ENCODE assay signal across 1 cellular context in genomic region chr5:91840412-91840811, GRCh38.
TF ChIP-seq lines count a peak whose summit lies in the region.

No MANE protein-coding gene starts in this region.

TF ChIP-seq in WTC11, 78 proteins besides CTCF, POLR2A, EP300 and RAD21 (continued from another document):
- no peak for TF ChIP-seq PRDM15 (CRISPR knock-in tag; IDR thresholded peaks at IDR 0.05)
- TF ChIP-seq JAZF1 (CRISPR knock-in tag; IDR thresholded peaks at IDR 0.05), result no peak
- TF ChIP-seq ZNF138 (CRISPR knock-in tag; conservative IDR thresholded peaks at IDR 0.05), result no peak
- TF ChIP-seq E2F1 (CRISPR knock-in tag; IDR thresholded peaks at IDR 0.05), result no peak
- no peak for TF ChIP-seq ZNF281 (CRISPR knock-in tag; IDR thresholded peaks at IDR 0.05)
- no peak for TF ChIP-seq IRF1 (CRISPR knock-in tag; IDR thresholded peaks at IDR 0.05)
- no peak for TF ChIP-seq CDX4 (CRISPR knock-in tag; IDR thresholded peaks at IDR 0.05; ENCODE audit: borderline replicate concordance)
- TF ChIP-seq ZNF232 (CRISPR knock-in tag; IDR thresholded peaks at IDR 0.05), result no peak
- no peak for TF ChIP-seq ZNF671 (CRISPR knock-in tag; IDR thresholded peaks at IDR 0.05)
